In the genomic region with DNA sequence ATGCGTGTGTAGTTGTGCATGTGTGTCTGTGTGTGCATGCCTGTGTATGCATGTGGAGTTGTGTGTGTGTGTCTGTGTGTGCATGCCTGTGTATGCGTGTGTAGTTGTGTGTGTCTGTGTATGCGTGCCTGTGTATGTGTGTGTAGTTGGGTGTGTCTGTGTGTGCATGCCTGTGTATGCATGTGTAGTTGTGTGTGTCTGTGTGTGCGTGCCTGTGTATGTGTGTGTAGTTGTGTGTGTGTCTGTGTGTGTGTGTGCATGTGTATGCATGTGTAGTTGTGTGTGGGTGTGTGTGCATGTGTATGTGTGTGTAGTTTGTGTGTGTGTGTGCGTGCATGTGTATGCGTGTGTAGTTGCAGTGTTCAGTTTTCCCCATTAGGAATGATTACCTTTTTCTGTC, we compare ENCODE assay signal across 21 cellular contexts.
"Had no signal": no experiment of that assay in that cellular context is flagged by ENCODE, and none has a peak within 500 bp of the region (broad histone marks: within the 10 kb centered on the region; RNA-seq: fewer than 3 reads in every experiment).

No MANE protein-coding gene starts in this region.

- H3K4me1 ChIP-seq: gastrocnemius medialis, parathyroid adenoma, tibial nerve, upper lobe of right lung had no signal

- FAIRE-seq: endometrium, keratinocyte, small intestine had no signal

- H2AFZ ChIP-seq: parathyroid adenoma had no signal

- H3K9ac ChIP-seq: parathyroid adenoma had no signal

- H3K9me3 ChIP-seq: gastrocnemius medialis, right lobe of liver, thoracic aorta, upper lobe of right lung had no signal

- H3K27ac Mint-ChIP-seq: naive thymus-derived CD4-positive, alpha-beta T cell; progenitor cell of endocrine pancreas; stimulated activated naive B cell treated with anti-CD40 and anti-IgM and Interleukin-4, amounts not matched to agents 10 μg/mL and 1 μg/mL and 100 μg/mL, for 72 hours; stimulated activated naive CD8-positive, alpha-beta T cell treated with anti-CD3 and anti-CD28 coated beads, Interleukin-15, Interleukin-2, amounts not matched to agents 100 ng/mL and 50 ng/mL, for 24 hours had no signal

- H3K36me3 Mint-ChIP-seq: stimulated activated naive B cell treated with anti-CD40 and anti-IgM and Interleukin-4, amounts not matched to agents 10 μg/mL and 1 μg/mL and 100 μg/mL, for 72 hours had no signal

- H3K27me3 ChIP-seq: gastrocnemius medialis, right lobe of liver, tibial nerve, upper lobe of right lung had no signal

- H3K4me3 Mint-ChIP-seq: naive thymus-derived CD4-positive, alpha-beta T cell; stimulated activated naive B cell treated with anti-CD40 and anti-IgM and Interleukin-4, amounts not matched to agents 10 μg/mL and 1 μg/mL and 100 μg/mL, for 72 hours; stimulated activated naive CD8-positive, alpha-beta T cell treated with anti-CD3 and anti-CD28 coated beads, Interleukin-15, Interleukin-2, amounts not matched to agents 100 ng/mL and 50 ng/mL, for 24 hours had no signal

- H3K36me3 ChIP-seq: gastrocnemius medialis, right lobe of liver, thoracic aorta, tibial nerve, upper lobe of right lung had no signal

- H3K27ac ChIP-seq: coronary artery, gastrocnemius medialis, parathyroid adenoma, right lobe of liver, thoracic aorta, tibial nerve, upper lobe of right lung had no signal

- H3K4me1 Mint-ChIP-seq: naive thymus-derived CD4-positive, alpha-beta T cell had no signal

- H3K4me3 ChIP-seq: coronary artery, gastrocnemius medialis, right lobe of liver, thoracic aorta, tibial nerve, upper lobe of right lung had no signal

- DNase-seq: dermis blood vessel endothelial cell; effector memory CD4-positive, alpha-beta T cell; gastrocnemius medialis; head of caudate nucleus; mesendoderm; midbrain; naive thymus-derived CD4-positive, alpha-beta T cell; right lobe of liver; small intestine; stimulated activated CD4-positive, alpha-beta T cell treated with anti-CD3 and anti-CD28 coated beads, Interleukin-15, amount 100 ng/mL, for 24 hours; stimulated activated CD4-positive, alpha-beta T cell treated with anti-CD3 and anti-CD28 coated beads, Interleukin-2, amount 100 ng/mL, for 48 hours; stimulated activated naive B cell treated with anti-CD40 and anti-IgM and Interleukin-4, amounts not matched to agents 10 μg/mL and 1 μg/mL and 100 μg/mL, for 72 hours; upper lobe of right lung had no signal
